In genomic region chr6:121666809-121667208, GRCh38 we compare ENCODE assay signal across 12 cellular contexts.
A peak's percentile ranks its signal among the peaks of the same experiment; 100 is the strongest.
DNase-seq lines count a peak whose midpoint lies in the region; ATAC-seq, FAIRE-seq and TF ChIP-seq lines count a peak whose summit lies in the region.
"Had no signal": no experiment of that assay in that cellular context is flagged by ENCODE, and none has a peak within 500 bp of the region (broad histone marks: within the 10 kb centered on the region; RNA-seq: fewer than 3 reads in every experiment).

No MANE protein-coding gene starts in this region.

- H3K36me3 ChIP-seq in K562 (ENCODE audit: control insufficient read depth, insufficient read depth, low read length) = no peaks in the 10 kb centered on the region
- H3K36me3 ChIP-seq in kidney epithelial cell (ENCODE audit: control insufficient read depth, insufficient read depth, low read length) = no peaks in the 10 kb centered on the region
- H3K36me3 ChIP-seq: transverse colon had no signal

- CTCF ChIA-PET in K562 (lab: Yijun Ruan, JAX; ENCODE audit: low intra/inter-chr PET ratio) = no interaction called here

- H3K4me3 Mint-ChIP-seq in activated CD4-positive, alpha-beta T cell treated with anti-CD3 and anti-CD28 coated beads, Interleukin-2, amount 10 ng/mL, durations not matched to agents 24 days and 14 days = no peak overlapping the region
- H3K4me3 Mint-ChIP-seq: CD8-positive, alpha-beta memory T cell had no signal

- TF ChIP-seq EP300 in K562 (IDR thresholded peaks at IDR 0.05; ENCODE audit: low read length) = no peak

- H2AFZ ChIP-seq in K562 (ENCODE audit: low read depth, low read length) = no peak overlapping the region

- no peaks in the 10 kb centered on the region for H3K27me3 Mint-ChIP-seq in activated CD4-positive, alpha-beta T cell treated with anti-CD3 and anti-CD28 coated beads, Interleukin-2, amount 10 ng/mL, durations not matched to agents 24 days and 14 days
- H3K27me3 Mint-ChIP-seq: CD8-positive, alpha-beta memory T cell had no signal

- H3K4me3 ChIP-seq in K562 = no peak overlapping the region
- no peak overlapping the region for H3K4me3 ChIP-seq in kidney epithelial cell (ENCODE audit: low read depth, low read length)
- H3K4me3 ChIP-seq: skin epidermis, transverse colon had no signal

- H3K9me3 Mint-ChIP-seq in activated CD4-positive, alpha-beta T cell treated with anti-CD3 and anti-CD28 coated beads, Interleukin-2, amount 10 ng/mL, durations not matched to agents 24 days and 14 days = peaks cover 4% of the 10 kb centered on the region

- no peak overlapping the region for H3K9ac ChIP-seq in K562 (ENCODE audit: insufficient read depth in 1 of 2, low read depth in 2 of 2, low read length in 2 of 2)

- no peaks in the 10 kb centered on the region for H3K79me2 ChIP-seq in K562 (ENCODE audit: control insufficient read depth, insufficient read depth, low read length)

- intact Hi-C loops in K562 (cut with micrococcal nuclease) = no loop called here
- intact Hi-C loops in activated CD4-positive, alpha-beta T cell treated with anti-CD3 and anti-CD28 coated beads, Interleukin-2, amount 10 ng/mL, durations not matched to agents 24 days and 14 days (cut with micrococcal nuclease) = no loop called here

- H3K27me3 ChIP-seq in K562 (ENCODE audit: control insufficient read depth in 2 of 2, insufficient read depth in 2 of 2, low read length in 2 of 2) = no peaks in the 10 kb centered on the region
- no peaks in the 10 kb centered on the region for H3K27me3 ChIP-seq in kidney epithelial cell (ENCODE audit: control insufficient read depth, insufficient read depth, low read length)
- H3K27me3 ChIP-seq: transverse colon had no signal

- H3K9me3 ChIP-seq in K562 (replicated peaks; ENCODE audit: control insufficient read depth, insufficient read depth, low read depth, low read length) = no peaks in the 10 kb centered on the region
- H3K9me3 ChIP-seq: transverse colon had no signal

- no peaks in the 10 kb centered on the region for H4K20me1 ChIP-seq in K562 (replicated peaks; ENCODE audit: control insufficient read depth, insufficient read depth, low read length)

- WGBS in K562 (ENCODE audit: insufficient coverage, low coverage, missing lambda C conversion rate) = 5% methylated on average over 4 of the region's 4 CpGs

- H3K4me1 Mint-ChIP-seq in activated CD4-positive, alpha-beta T cell treated with anti-CD3 and anti-CD28 coated beads, Interleukin-2, amount 10 ng/mL, durations not matched to agents 24 days and 14 days = no peaks in the 10 kb centered on the region
- H3K4me1 Mint-ChIP-seq: CD8-positive, alpha-beta memory T cell had no signal

- H3K36me3 Mint-ChIP-seq in activated CD4-positive, alpha-beta T cell treated with anti-CD3 and anti-CD28 coated beads, Interleukin-2, amount 10 ng/mL, durations not matched to agents 24 days and 14 days (ENCODE audit: low read depth) = no peaks in the 10 kb centered on the region
- H3K36me3 Mint-ChIP-seq: CD8-positive, alpha-beta memory T cell had no signal

- H3K27ac ChIP-seq in K562 (ENCODE audit: extremely low read depth, low read depth, low read length) = no peak overlapping the region
- H3K27ac ChIP-seq: transverse colon had no signal

- TF ChIP-seq CTCF in K562 (IDR thresholded peaks at IDR 0.05 in 2 of 3, conservative IDR thresholded peaks at IDR 0.05 in 1 of 3; ENCODE audit: insufficient read depth in 2 of 3, low read depth in 1 of 3, low read length in 3 of 3) (no peak), kidney epithelial cell (IDR thresholded peaks at IDR 0.05; ENCODE audit: insufficient read depth, low read length, poor library complexity, severe bottlenecking) (no peak), GM20000 (IDR thresholded peaks at IDR 0.05; ENCODE audit: extremely low read depth, missing control alignments) (no peak)

- H3K9me1 ChIP-seq in K562 (ENCODE audit: control insufficient read depth, insufficient read depth, low read length) = no peaks in the 10 kb centered on the region

- no peak for TF ChIP-seq POLR2A in K562 (conservative IDR thresholded peaks at IDR 0.05)

- no peak overlapping the region for H3K27ac Mint-ChIP-seq in activated CD4-positive, alpha-beta T cell treated with anti-CD3 and anti-CD28 coated beads, Interleukin-2, amount 10 ng/mL, durations not matched to agents 24 days and 14 days
- H3K27ac Mint-ChIP-seq: CD8-positive, alpha-beta memory T cell had no signal

- H3K4me1 ChIP-seq in K562 (replicated peaks in 1 of 2; ENCODE audit: control insufficient read depth in 2 of 2, insufficient read depth in 2 of 2, low read length in 2 of 2) = no peaks in the 10 kb centered on the region
- H3K4me1 ChIP-seq: transverse colon had no signal

- FAIRE-seq in K562 (lab: Jason Lieb, UNC) = no peak

- peak; percentile 55 for DNase-seq in AG08396 (ENCODE audit: low spot score)
- DNase-seq in LHCN-M2 (ENCODE audit: low read depth) = peak; percentile 83
- no peak for DNase-seq in K562 (ENCODE audit: extremely low read depth in 1 of 4, low spot score in 3 of 4)
- DNase-seq in kidney epithelial cell (ENCODE audit: low read depth) = peak; percentile 61
- no peak for DNase-seq in GM20000 (ENCODE audit: low spot score)
- DNase-seq in putamen (ENCODE audit: low spot score) = no peak
- no peak for DNase-seq in GM19238 (ENCODE audit: insufficient read length, low spot score)
- DNase-seq in activated CD4-positive, alpha-beta T cell treated with anti-CD3 and anti-CD28 coated beads, Interleukin-2, amount 10 ng/mL, durations not matched to agents 24 days and 14 days = no peak
- DNase-seq: activated T-cell treated with anti-CD3 and anti-CD28 coated beads for 4 hours; CD8-positive, alpha-beta memory T cell; transverse colon had no signal

- TF ChIP-seq RAD21 in K562 (CRISPR knock-in tag; conservative IDR thresholded peaks at IDR 0.05 in 1 of 2, IDR thresholded peaks at IDR 0.05 in 1 of 2) = no peak

- in situ Hi-C loops in K562 (cut with MboI) = no loop called here

- POLR2A ChIA-PET in K562 (lab: Yijun Ruan, JAX) = no interaction called here

- ATAC-seq in K562 = no peak

- no TSS peak for BruUV-seq in K562 (replicated peaks; lab: Mats Ljungman, UMichigan)

- H3K4me2 ChIP-seq in K562 (ENCODE audit: insufficient read depth, low read length) = no peak overlapping the region

TF ChIP-seq in K562, 482 proteins besides CTCF, POLR2A, EP300 and RAD21:
- TF ChIP-seq TARDBP (IDR thresholded peaks at IDR 0.05) (no peak), FOSL1 (tag; conservative IDR thresholded peaks at IDR 0.05) (peak; percentile 64)

Comparison
In these comparisons a context has a peak if more than half of its experiments do, and no peak if none do; other contexts are left out.
1. DNase-seq: peak in AG08396 (single experiment), LHCN-M2 (single experiment) and kidney epithelial cell (single experiment); none in K562 (0 of 4), GM20000 (single experiment), putamen (single experiment), GM19238 (single experiment) and activated CD4-positive, alpha-beta T cell treated with anti-CD3 and anti-CD28 coated beads, Interleukin-2, amount 10 ng/mL, durations not matched to agents 24 days and 14 days (single experiment).